Comparison of ENCODE assay signal across 22 cellular contexts in the genomic region with DNA sequence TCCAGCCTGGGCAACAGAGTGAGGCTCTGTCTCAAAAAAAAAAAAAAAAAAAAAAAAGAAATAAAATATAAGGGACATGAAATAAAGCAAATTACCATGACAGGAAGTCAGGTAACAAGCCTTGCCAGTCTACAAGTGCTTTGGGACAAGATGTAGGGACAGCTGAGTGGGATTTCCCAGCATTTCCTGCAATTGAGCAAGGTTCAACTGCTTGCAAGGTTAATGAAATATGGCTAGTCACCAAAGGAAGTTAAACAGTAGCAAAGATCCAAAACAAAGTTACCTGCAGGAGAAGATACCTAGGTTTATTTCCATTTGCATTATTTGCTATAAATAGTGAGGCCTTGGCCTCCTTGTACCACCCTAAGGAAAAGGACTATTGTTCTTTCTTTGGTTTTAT.
"Had no signal": no experiment of that assay in that cellular context is flagged by ENCODE, and none has a peak within 500 bp of the region (broad histone marks: within the 10 kb centered on the region; RNA-seq: fewer than 3 reads in every experiment).

No MANE protein-coding gene starts in this region.

- DNase-seq: heart right ventricle; hippocampal formation; kidney glomerular epithelial cell; left cardiac atrium; left ventricle myocardium inferior; mesendoderm; naive B cell; natural killer cell; nephron progenitor cell; occipital lobe; psoas muscle; stimulated activated CD4-positive, alpha-beta T cell treated with anti-CD3 and anti-CD28 coated beads, Interleukin-12 subunit alpha, Interleukin-12 subunit beta, amount 100 ng/mL, for 4 hours; stimulated activated CD4-positive, alpha-beta T cell treated with anti-CD3 and anti-CD28 coated beads, Interleukin-15, amount 100 ng/mL, for 24 hours; stimulated activated CD4-positive, alpha-beta T cell treated with anti-CD3 and anti-CD28 coated beads, Interleukin-2, amount 100 ng/mL, for 24 hours; stimulated activated CD4-positive, alpha-beta T cell treated with anti-CD3 and anti-CD28 coated beads, Interleukin-4, amount 100 ng/mL, for 1 hour; stimulated activated naive B cell treated with anti-CD40 and anti-IgM and Interleukin-4, amounts not matched to agents 10 μg/mL and 1 μg/mL and 100 μg/mL, for 72 hours; stimulated activated naive CD8-positive, alpha-beta T cell treated with anti-CD3 and anti-CD28 coated beads, Interleukin-15, Interleukin-2, amounts not matched to agents 100 U/mL and 50 U/mL, for 24 hours; stomach; testis; thyroid gland; transverse colon had no signal

- ATAC-seq: heart right ventricle; left cardiac atrium; natural killer cell; psoas muscle; sciatic nerve; stimulated activated naive B cell treated with anti-CD40 and anti-IgM and Interleukin-4, amounts not matched to agents 10 μg/mL and 1 μg/mL and 100 μg/mL, for 72 hours; stimulated activated naive CD8-positive, alpha-beta T cell treated with anti-CD3 and anti-CD28 coated beads, Interleukin-15, Interleukin-2, amounts not matched to agents 100 U/mL and 50 U/mL, for 24 hours had no signal
